20 cellular contexts compared by ENCODE assay signal in the genomic region with DNA sequence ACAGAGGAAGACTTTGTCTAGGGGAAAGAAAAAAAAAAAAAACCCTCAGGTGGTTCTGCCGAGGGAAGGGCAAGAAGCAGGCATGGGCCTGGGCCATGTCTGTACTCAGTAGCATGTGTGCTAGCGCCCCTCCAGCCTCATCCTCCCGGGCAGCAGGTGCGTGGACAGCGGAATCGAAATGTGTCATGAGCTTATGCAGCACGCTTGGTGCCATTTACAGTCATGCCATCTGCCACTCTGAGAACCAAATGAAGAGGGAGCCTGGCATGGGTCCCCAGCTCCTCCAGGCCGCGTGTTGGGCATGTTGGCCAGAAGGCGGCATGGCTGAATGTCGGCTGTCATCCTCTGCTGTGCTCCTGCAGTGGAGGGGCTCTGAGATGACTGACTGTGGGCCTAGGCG.
"Had no signal": no experiment of that assay in that cellular context is flagged by ENCODE, and none has a peak within 500 bp of the region (broad histone marks: within the 10 kb centered on the region; RNA-seq: fewer than 3 reads in every experiment).

No MANE protein-coding gene starts in this region.

- H3K9me3 Mint-ChIP-seq: activated CD4-positive, alpha-beta T cell treated with anti-CD3 and anti-CD28 coated beads, Interleukin-2, amount 10 ng/mL, durations not matched to agents 7 days and 5 days; activated T-cell treated with anti-CD3 and anti-CD28 coated beads, Interleukin-2, amount 50 U/mL, for 72 hours; memory B cell; naive thymus-derived CD8-positive, alpha-beta T cell had no signal

- H3K27me3 Mint-ChIP-seq: activated CD4-positive, alpha-beta T cell treated with anti-CD3 and anti-CD28 coated beads, Interleukin-2, amount 10 ng/mL, durations not matched to agents 7 days and 5 days; activated naive CD8-positive, alpha-beta T cell; memory B cell; naive thymus-derived CD8-positive, alpha-beta T cell had no signal

- H3K27ac ChIP-seq: brain microvascular endothelial cell, gastroesophageal sphincter, heart right ventricle, tibial nerve had no signal

- H3K9me3 ChIP-seq: gastroesophageal sphincter, heart right ventricle, mucosa of descending colon, tibial nerve had no signal

- H3K27me3 ChIP-seq: brain microvascular endothelial cell, gastroesophageal sphincter, heart right ventricle, tibial nerve had no signal

- ATAC-seq: activated T-cell treated with anti-CD3 and anti-CD28 coated beads, Interleukin-2, amount 50 U/mL, for 72 hours; esophagus mucosa; gastroesophageal sphincter; heart right ventricle; mucosa of descending colon; naive thymus-derived CD8-positive, alpha-beta T cell; SK-N-SH treated with all-trans-retinoic acid at 6 μM for 48 hours had no signal

- H3K27ac Mint-ChIP-seq: activated naive CD8-positive, alpha-beta T cell; activated T-cell treated with anti-CD3 and anti-CD28 coated beads, Interleukin-2, amount 50 U/mL, for 72 hours; memory B cell had no signal

- H3K4me3 Mint-ChIP-seq: activated CD4-positive, alpha-beta T cell treated with anti-CD3 and anti-CD28 coated beads, Interleukin-2, amount 10 ng/mL, durations not matched to agents 7 days and 5 days; activated naive CD8-positive, alpha-beta T cell; activated T-cell treated with anti-CD3 and anti-CD28 coated beads, Interleukin-2, amount 50 U/mL, for 72 hours; memory B cell; naive thymus-derived CD8-positive, alpha-beta T cell had no signal

- H3K4me3 ChIP-seq: gastroesophageal sphincter, heart right ventricle, mucosa of descending colon, tibial nerve had no signal

- DNase-seq: activated CD4-positive, alpha-beta T cell treated with anti-CD3 and anti-CD28 coated beads, Interleukin-2, amount 10 ng/mL, durations not matched to agents 7 days and 5 days; activated CD4-positive, CD25-positive, alpha-beta regulatory T cell; activated effector memory CD4-positive, alpha-beta T cell treated with anti-CD3 and anti-CD28 coated beads, Interleukin-2, amount 50 U/mL, for 16 hours; activated T-cell treated with anti-CD3 and anti-CD28 coated beads, Interleukin-2, amount 50 U/mL, for 72 hours; brain microvascular endothelial cell; central memory CD4-positive, alpha-beta T cell; effector CD8-positive, alpha-beta T cell; heart right ventricle; mucosa of descending colon; naive thymus-derived CD8-positive, alpha-beta T cell; retina; stimulated activated naive CD4-positive, alpha-beta T cell; T-helper 1 cell; T-helper 9 cell had no signal

- H3K4me1 ChIP-seq: gastroesophageal sphincter, tibial nerve had no signal
